Comparison of ENCODE assay signal across 8 cellular contexts in the genomic region with DNA sequence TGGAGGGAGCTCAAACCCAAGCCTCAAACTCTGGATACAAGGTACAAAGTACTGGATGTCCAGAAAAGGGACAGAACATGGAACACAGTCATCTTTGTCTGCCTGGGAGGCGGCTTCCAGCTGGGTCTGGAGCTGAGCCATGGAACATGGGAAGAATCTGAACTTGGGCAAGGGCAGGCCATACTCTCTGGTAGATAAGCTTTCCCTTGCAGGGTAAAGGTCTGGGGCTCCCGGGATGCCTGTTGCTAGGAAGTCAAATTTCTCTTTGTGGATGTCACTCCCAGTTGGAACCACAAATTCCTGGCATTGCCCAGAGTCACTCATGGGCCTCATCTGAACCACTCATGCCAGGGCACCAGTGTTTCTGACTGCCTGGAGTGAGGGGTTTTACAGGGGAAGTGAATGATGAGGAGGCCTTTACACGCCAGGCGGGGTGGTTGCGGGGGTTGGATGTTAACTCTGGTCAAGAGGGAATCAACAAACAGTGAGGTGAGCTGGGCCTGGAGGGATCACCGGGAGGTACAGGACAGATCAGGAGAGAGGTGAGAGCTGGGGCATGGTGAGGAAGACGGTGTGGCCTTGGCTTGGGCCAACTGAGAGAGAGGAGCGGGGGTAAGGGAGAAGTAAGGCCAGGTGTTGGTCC. TPM values are rescaled to one million over a fixed set of nuclear protein-coding genes. Genes with fewer than 3 reads are reported as not detected.
DNase-seq lines count a peak whose midpoint lies in the region; ATAC-seq and TF ChIP-seq lines count a peak whose summit lies in the region.

No MANE protein-coding gene starts in this region.

- H3K27ac Mint-ChIP-seq in activated CD8-positive, alpha-beta T cell treated with anti-CD3 and anti-CD28 coated beads, Interleukin-2, amount 10 ng/mL, durations not matched to agents 7 days and 5 days, result no peak overlapping the region
- H3K27ac Mint-ChIP-seq in activated CD8-positive, alpha-beta T cell treated with anti-CD3 and anti-CD28 coated beads for 36 hours, result no peak overlapping the region
- H3K27ac Mint-ChIP-seq in type B pancreatic cell, result peak overlapping the region; percentile 82

- H3K4me3 ChIP-seq in coronary artery (peak overlapping the region; percentile 1), prostate gland (no peak overlapping the region)

- ATAC-seq in activated CD8-positive, alpha-beta T cell treated with anti-CD3 and anti-CD28 coated beads, Interleukin-2, amount 10 ng/mL, durations not matched to agents 7 days and 5 days, result peak; percentile 2
- no peak for ATAC-seq in activated CD8-positive, alpha-beta T cell treated with anti-CD3 and anti-CD28 coated beads for 36 hours
- ATAC-seq in GM19035 (IDR thresholded peaks at IDR 0.05; ENCODE audit: unreplicated experiment), result no peak

- no peak for TF ChIP-seq CTCF in activated CD8-positive, alpha-beta T cell treated with anti-CD3 and anti-CD28 coated beads for 36 hours (IDR thresholded peaks at IDR 0.05)
- TF ChIP-seq CTCF in coronary artery (IDR thresholded peaks at IDR 0.05) (no peak), type B pancreatic cell (conservative IDR thresholded peaks at IDR 0.05) (no peak), prostate gland (IDR thresholded peaks at IDR 0.05) (no peak)

- intact Hi-C loops in activated CD8-positive, alpha-beta T cell treated with anti-CD3 and anti-CD28 coated beads for 36 hours (cut with micrococcal nuclease), result loop anchor here (10.0 kb wide), 1 partner anchor 123 kb away; no protein-coding TSS in a partner anchor
- intact Hi-C loops in prostate gland (cut with DNase I), result no loop called here

- no peaks in the 10 kb centered on the region for H3K27me3 ChIP-seq in prostate gland (replicated peaks; ENCODE audit: insufficient read depth)

- H3K36me3 Mint-ChIP-seq in activated CD8-positive, alpha-beta T cell treated with anti-CD3 and anti-CD28 coated beads, Interleukin-2, amount 10 ng/mL, durations not matched to agents 7 days and 5 days (ENCODE audit: low read depth), result peaks cover 39% of the 10 kb centered on the region
- H3K36me3 Mint-ChIP-seq in activated CD8-positive, alpha-beta T cell treated with anti-CD3 and anti-CD28 coated beads for 36 hours (ENCODE audit: low read depth), result peaks cover 33% of the 10 kb centered on the region
- peaks cover 32% of the 10 kb centered on the region for H3K36me3 Mint-ChIP-seq in type B pancreatic cell

- no peaks in the 10 kb centered on the region for H3K9me3 Mint-ChIP-seq in activated CD8-positive, alpha-beta T cell treated with anti-CD3 and anti-CD28 coated beads, Interleukin-2, amount 10 ng/mL, durations not matched to agents 7 days and 5 days (ENCODE audit: insufficient read depth)
- no peaks in the 10 kb centered on the region for H3K9me3 Mint-ChIP-seq in activated CD8-positive, alpha-beta T cell treated with anti-CD3 and anti-CD28 coated beads for 36 hours
- no peaks in the 10 kb centered on the region for H3K9me3 Mint-ChIP-seq in type B pancreatic cell

- WGBS in prostate gland, result 87% methylated on average over 8 of the region's 8 CpGs

- H3K9me3 ChIP-seq in prostate gland, result no peaks in the 10 kb centered on the region

- H3K4me1 Mint-ChIP-seq in activated CD8-positive, alpha-beta T cell treated with anti-CD3 and anti-CD28 coated beads, Interleukin-2, amount 10 ng/mL, durations not matched to agents 7 days and 5 days (ENCODE audit: low read depth), result peaks cover 37% of the 10 kb centered on the region
- H3K4me1 Mint-ChIP-seq in activated CD8-positive, alpha-beta T cell treated with anti-CD3 and anti-CD28 coated beads for 36 hours (ENCODE audit: low read depth), result peaks cover 26% of the 10 kb centered on the region
- peaks cover 20% of the 10 kb centered on the region for H3K4me1 Mint-ChIP-seq in type B pancreatic cell (ENCODE audit: unreplicated experiment)

- no peaks in the 10 kb centered on the region for H3K4me1 ChIP-seq in prostate gland (replicated peaks)

- peaks cover 3 to 7% of the 10 kb centered on the region in 2 donors for H3K36me3 ChIP-seq in prostate gland

- no peak for TF ChIP-seq POLR2A in prostate gland (IDR thresholded peaks at IDR 0.05)

- H3K27ac ChIP-seq in coronary artery, result peak overlapping the region; percentile 100
- peak overlapping the region in 1 of 2 donors; percentile 6 for H3K27ac ChIP-seq in prostate gland

- POLR2A ChIA-PET in activated CD8-positive, alpha-beta T cell treated with anti-CD3 and anti-CD28 coated beads, Interleukin-2, amount 10 ng/mL, durations not matched to agents 7 days and 5 days (lab: Charles Lee), result no interaction called here
- POLR2A ChIA-PET in activated CD8-positive, alpha-beta T cell treated with anti-CD3 and anti-CD28 coated beads for 36 hours (lab: Charles Lee), result interaction anchor here (0.6 kb wide), 1 partner anchor 79 kb away, joined by 3 read pairs; no protein-coding TSS in a partner anchor

- CTCF ChIA-PET in activated CD8-positive, alpha-beta T cell treated with anti-CD3 and anti-CD28 coated beads, Interleukin-2, amount 10 ng/mL, durations not matched to agents 7 days and 5 days (lab: Charles Lee), result interaction anchor here (1.1 to 6.1 kb wide), 8 partner anchors 11 to 154 kb away, joined by 3 to 46 read pairs (median 4); a partner anchor contains a TSS
- CTCF ChIA-PET in activated CD8-positive, alpha-beta T cell treated with anti-CD3 and anti-CD28 coated beads for 36 hours (lab: Charles Lee), result interaction anchor here (1.4 to 4.1 kb wide), 5 partner anchors 14 to 146 kb away, joined by 3 to 21 read pairs (median 11); no protein-coding TSS in a partner anchor

- no peak for DNase-seq in activated CD8-positive, alpha-beta T cell treated with anti-CD3 and anti-CD28 coated beads, Interleukin-2, amount 10 ng/mL, durations not matched to agents 7 days and 5 days
- no peak for DNase-seq in activated CD8-positive, alpha-beta T cell treated with anti-CD3 and anti-CD28 coated beads for 36 hours
- DNase-seq in coronary artery (ENCODE audit: low spot score), result peak; percentile 88
- DNase-seq in medulla oblongata (ENCODE audit: extremely low spot score), result peak; percentile 87
- no peak for DNase-seq in type B pancreatic cell (ENCODE audit: extremely low spot score, unreplicated experiment)
- DNase-seq in NCI-H1930 (lab: John Stamatoyannopoulos, UW), result no peak
- no peak for DNase-seq in prostate gland (ENCODE audit: low spot score)

- H3K27me3 Mint-ChIP-seq in activated CD8-positive, alpha-beta T cell treated with anti-CD3 and anti-CD28 coated beads, Interleukin-2, amount 10 ng/mL, durations not matched to agents 7 days and 5 days (ENCODE audit: low read depth), result no peaks in the 10 kb centered on the region
- H3K27me3 Mint-ChIP-seq in activated CD8-positive, alpha-beta T cell treated with anti-CD3 and anti-CD28 coated beads for 36 hours, result peaks cover under 1% of the 10 kb centered on the region
- H3K27me3 Mint-ChIP-seq in type B pancreatic cell, result no peaks in the 10 kb centered on the region

- H3K4me3 Mint-ChIP-seq in activated CD8-positive, alpha-beta T cell treated with anti-CD3 and anti-CD28 coated beads, Interleukin-2, amount 10 ng/mL, durations not matched to agents 7 days and 5 days, result no peak overlapping the region
- no peak overlapping the region for H3K4me3 Mint-ChIP-seq in activated CD8-positive, alpha-beta T cell treated with anti-CD3 and anti-CD28 coated beads for 36 hours
- H3K4me3 Mint-ChIP-seq in type B pancreatic cell, result peak overlapping the region; percentile 22

RNA-seq across cellular contexts. Expression of a gene that starts 5.7 kb away (rescaled TPM):
- total RNA-seq in activated CD8-positive, alpha-beta T cell treated with anti-CD3 and anti-CD28 coated beads, Interleukin-2, amount 10 ng/mL, durations not matched to agents 7 days and 5 days, result 100 to 1,000 TPM; 709 to 727 TPM
- total RNA-seq in activated CD8-positive, alpha-beta T cell treated with anti-CD3 and anti-CD28 coated beads for 36 hours, result 100 to 1,000 TPM; 700 to 729 TPM
- total RNA-seq in type B pancreatic cell (ENCODE audit: low replicate concordance) (1,346 and 2,108 TPM in 2 replicates), prostate gland (1,000 to 10,000 TPM; 1,344 to 1,560 TPM)

RNA-seq across cellular contexts. Expression of a gene that starts 11.5 kb away (rescaled TPM):
- total RNA-seq in activated CD8-positive, alpha-beta T cell treated with anti-CD3 and anti-CD28 coated beads, Interleukin-2, amount 10 ng/mL, durations not matched to agents 7 days and 5 days, result not detected
- under 1 TPM; 0.61 to 0.83 TPM for total RNA-seq in activated CD8-positive, alpha-beta T cell treated with anti-CD3 and anti-CD28 coated beads for 36 hours
- total RNA-seq in type B pancreatic cell (ENCODE audit: low replicate concordance) (0.14 and 0.31 TPM in 2 replicates), prostate gland (10 to 100 TPM in 1 of 2 donors, 1 to 10 TPM in 1; 1.5 to 18.0 TPM)

RNA-seq across cellular contexts. Expression of a gene that starts 44.3 kb away (rescaled TPM):
- total RNA-seq in activated CD8-positive, alpha-beta T cell treated with anti-CD3 and anti-CD28 coated beads, Interleukin-2, amount 10 ng/mL, durations not matched to agents 7 days and 5 days, result not detected
- not detected for total RNA-seq in activated CD8-positive, alpha-beta T cell treated with anti-CD3 and anti-CD28 coated beads for 36 hours
- 2.1 and 16.6 TPM in 2 replicates for total RNA-seq in type B pancreatic cell (ENCODE audit: low replicate concordance)
- 10 to 100 TPM in 1 of 2 donors, 1 to 10 TPM in 1; 3.5 to 53.0 TPM for total RNA-seq in prostate gland

Comparison
In these comparisons a context has a peak if more than half of its experiments do, and no peak if none do; other contexts are left out.
1. DNase-seq: peak in coronary artery (single experiment) and medulla oblongata (single experiment); none in activated CD8-positive, alpha-beta T cell treated with anti-CD3 and anti-CD28 coated beads, Interleukin-2, amount 10 ng/mL, durations not matched to agents 7 days and 5 days (single experiment), activated CD8-positive, alpha-beta T cell treated with anti-CD3 and anti-CD28 coated beads for 36 hours (single experiment), type B pancreatic cell (single experiment), NCI-H1930 (0 of 2) and prostate gland (single experiment).